ENCODE assay signal across 3 cellular contexts in genomic region chrY:18139311-18140007, GRCh38.
DNase-seq lines count a peak whose midpoint lies in the region; ATAC-seq, FAIRE-seq and TF ChIP-seq lines count a peak whose summit lies in the region.
"Not testable (repeated sequence)": the region's sequence is repeated elsewhere in the genome, so short reads cannot be mapped to it uniquely, and the experiment has no call there.

No MANE protein-coding gene starts in this region.

- H3K27ac ChIP-seq in A549; RWPE2 (ENCODE audit: poor library complexity, severe bottlenecking); foreskin keratinocyte: not testable (repeated sequence)

- no CpG with 5 or more reads among the region's 6 CpGs for WGBS in A549 (ENCODE audit: missing lambda C conversion rate)

- not testable (repeated sequence) for DNase-seq in A549 (ENCODE audit: low read depth in 1 of 2, low spot score in 1 of 2); RWPE2 (ENCODE audit: low spot score); foreskin keratinocyte

- ATAC-seq in A549 (peak; percentile 47 to 76; a peak in 3 of 6 replicates), RWPE2 (ENCODE audit: low read depth) (peak; percentile 67), foreskin keratinocyte (peak; percentile 53)

- peak; percentile 72 for FAIRE-seq in A549 (lab: Jason Lieb, UNC)

- not testable (repeated sequence) for H3K4me2 ChIP-seq in A549

- not testable (repeated sequence) for H3K9me3 ChIP-seq in A549; RWPE2 (ENCODE audit: severe bottlenecking)

- not testable (repeated sequence) for TF ChIP-seq CTCF in A549 (IDR thresholded peaks at IDR 0.05); RWPE2 (IDR thresholded peaks at IDR 0.05; ENCODE audit: poor library complexity, severe bottlenecking); foreskin keratinocyte (conservative IDR thresholded peaks at IDR 0.05)

- CTCF ChIA-PET in A549 (lab: Yijun Ruan, JAX), result not testable (repeated sequence)

- POLR2A ChIA-PET in A549 (lab: Yijun Ruan, JAX), result not testable (repeated sequence)

- TF ChIP-seq EP300 in A549 (IDR thresholded peaks at IDR 0.05), result not testable (repeated sequence)

- H3K4me3 ChIP-seq in A549; RWPE2 (ENCODE audit: severe bottlenecking): not testable (repeated sequence)

- H3K36me3 ChIP-seq in RWPE2 (ENCODE audit: low read depth), result not testable (repeated sequence)

- not testable (repeated sequence) for TF ChIP-seq POLR2A in A549 (IDR thresholded peaks at IDR 0.05; ENCODE audit: low read length)

- not testable (repeated sequence) for H3K27me3 ChIP-seq in RWPE2 (ENCODE audit: insufficient read depth, poor library complexity, severe bottlenecking); foreskin keratinocyte

- TF ChIP-seq RAD21 in A549 (conservative IDR thresholded peaks at IDR 0.05 in 1 of 2, IDR thresholded peaks at IDR 0.05 in 1 of 2), result not testable (repeated sequence)

- H3K4me1 ChIP-seq in A549; RWPE2 (ENCODE audit: insufficient read depth, poor library complexity, severe bottlenecking); foreskin keratinocyte: not testable (repeated sequence)
